Comparison of ENCODE assay signal across 16 cellular contexts in genomic region chr12:50633950-50634349, GRCh38.
A peak's percentile ranks its signal among the peaks of the same experiment; 100 is the strongest.
DNase-seq lines count a peak whose midpoint lies in the region; ATAC-seq and TF ChIP-seq lines count a peak whose summit lies in the region.
"Had no signal": no experiment of that assay in that cellular context is flagged by ENCODE, and none has a peak within 500 bp of the region (broad histone marks: within the 10 kb centered on the region; RNA-seq: fewer than 3 reads in every experiment).

No MANE protein-coding gene starts in this region.

- no peak overlapping the region for H2AK5ac ChIP-seq in mesendoderm (ENCODE audit: low read length)

- H3K23ac ChIP-seq in mesendoderm (ENCODE audit: low read length), result no peak overlapping the region

- no peak for TF ChIP-seq CTCF in Caco-2 (IDR thresholded peaks at IDR 0.05; ENCODE audit: insufficient read depth in 1 of 2, low read depth in 1 of 2, low read length in 1 of 2, severe bottlenecking in 1 of 2, unreplicated experiment in 1 of 2)

- peak overlapping the region; percentile 74 for H3K27ac Mint-ChIP-seq in Caco-2 (ENCODE audit: unreplicated experiment)
- peak overlapping the region; percentile 56 for H3K27ac Mint-ChIP-seq in dendritic cell treated with granulocyte-macrophage colony-stimulating factor and Interleukin-4, amounts not matched to agents 40 ng/mL and 50 ng/mL, for 4 days
- peak overlapping the region in 5 of 9 donors; percentile 28 to 83 (median 68) for H3K27ac Mint-ChIP-seq in naive thymus-derived CD4-positive, alpha-beta T cell
- H3K27ac Mint-ChIP-seq: immature natural killer cell had no signal

- WGBS in mesendoderm (ENCODE audit: extremely low coverage, insufficient coverage, low lambda C conversion rate), result no CpG with 5 or more reads among the region's 6 CpGs

- H3K56ac ChIP-seq in mesendoderm (ENCODE audit: low read length), result no peak overlapping the region

- ATAC-seq in naive thymus-derived CD4-positive, alpha-beta T cell, result no peak
- ATAC-seq: Panc1 had no signal

- no peak overlapping the region for H3K18ac ChIP-seq in mesendoderm (ENCODE audit: low read length)

- peaks cover 33% of the 10 kb centered on the region for H3K36me3 Mint-ChIP-seq in Caco-2 (ENCODE audit: insufficient read depth, unreplicated experiment)
- H3K36me3 Mint-ChIP-seq in dendritic cell treated with granulocyte-macrophage colony-stimulating factor and Interleukin-4, amounts not matched to agents 40 ng/mL and 50 ng/mL, for 4 days (ENCODE audit: low read depth), result peaks cover 64% of the 10 kb centered on the region
- peaks cover 4 to 28% (median 17%) of the 10 kb centered on the region in 5 donors for H3K36me3 Mint-ChIP-seq in naive thymus-derived CD4-positive, alpha-beta T cell

- no peak overlapping the region for H3K4me3 Mint-ChIP-seq in Caco-2 (ENCODE audit: unreplicated experiment)
- H3K4me3 Mint-ChIP-seq in dendritic cell treated with granulocyte-macrophage colony-stimulating factor and Interleukin-4, amounts not matched to agents 40 ng/mL and 50 ng/mL, for 4 days, result no peak overlapping the region
- H3K4me3 Mint-ChIP-seq in naive thymus-derived CD4-positive, alpha-beta T cell, result no peak overlapping the region
- H3K4me3 Mint-ChIP-seq: immature natural killer cell had no signal

- peaks cover 10% of the 10 kb centered on the region for H3K9me3 Mint-ChIP-seq in Caco-2 (ENCODE audit: unreplicated experiment)
- H3K9me3 Mint-ChIP-seq in dendritic cell treated with granulocyte-macrophage colony-stimulating factor and Interleukin-4, amounts not matched to agents 40 ng/mL and 50 ng/mL, for 4 days, result no peaks in the 10 kb centered on the region
- no peaks in the 10 kb centered on the region for H3K9me3 Mint-ChIP-seq in naive thymus-derived CD4-positive, alpha-beta T cell
- H3K9me3 Mint-ChIP-seq: immature natural killer cell had no signal

- no peak overlapping the region for H2BK15ac ChIP-seq in mesendoderm (replicated peaks; ENCODE audit: low read depth)

- H2BK5ac ChIP-seq in mesendoderm (ENCODE audit: low read length), result no peak overlapping the region

- DNase-seq in Caco-2, result no peak
- no peak for DNase-seq in naive thymus-derived CD4-positive, alpha-beta T cell
- no peak for DNase-seq in DMS153 (lab: John Stamatoyannopoulos, UW)
- DNase-seq in mucosa of gallbladder (ENCODE audit: low spot score), result no peak
- no peak for DNase-seq in mesendoderm
- DNase-seq: cerebellar nuclear complex, glutamatergic neuron, immature natural killer cell, NCI-H2081 treated with DMSO at 0.1 percent for 48 hours, ovary, spleen, stomach had no signal

- H3K4me1 ChIP-seq in Caco-2 (peaks cover 49% of the 10 kb centered on the region), HUES6 (ENCODE audit: control insufficient read depth, insufficient read depth, low read length) (peaks cover 4% of the 10 kb centered on the region; the same call in 1 of the 2 replicates), mesendoderm (ENCODE audit: control insufficient read depth, low read depth, low read length) (no peaks in the 10 kb centered on the region)
- peaks cover 0 to 12% of the 10 kb centered on the region in 2 donors for H3K4me1 ChIP-seq in naive thymus-derived CD4-positive, alpha-beta T cell (ENCODE audit: control insufficient read depth in 2 of 2, insufficient read depth in 2 of 2, low read length in 2 of 2)

- BruUV-seq in Caco-2 (replicated peaks; lab: Mats Ljungman, UMichigan), result no TSS peak

- CTCF ChIA-PET in Caco-2 (lab: Charles Lee), result interaction anchor here (0.6 to 0.7 kb wide), 2 partner anchors 72 to 126 kb away, joined by 4 read pairs; no protein-coding TSS in a partner anchor
- CTCF ChIA-PET in naive thymus-derived CD4-positive, alpha-beta T cell (lab: Charles Lee), result interaction anchor here (0.7 to 1.6 kb wide), 2 partner anchors 10 to 130 kb away, joined by 3 to 11 read pairs; partner anchors contain the start of gene DIP2B

- no peak overlapping the region for H2BK120ac ChIP-seq in mesendoderm (ENCODE audit: low read depth, low read length)

- peaks cover 51% of the 10 kb centered on the region for H3K4me1 Mint-ChIP-seq in Caco-2 (ENCODE audit: low read depth, unreplicated experiment)
- H3K4me1 Mint-ChIP-seq in dendritic cell treated with granulocyte-macrophage colony-stimulating factor and Interleukin-4, amounts not matched to agents 40 ng/mL and 50 ng/mL, for 4 days (ENCODE audit: low read depth), result peaks cover 56% of the 10 kb centered on the region
- H3K4me1 Mint-ChIP-seq in naive thymus-derived CD4-positive, alpha-beta T cell, result peaks cover 28 to 55% (median 38%) of the 10 kb centered on the region in 7 donors

- H3K9ac ChIP-seq in HUES6 (ENCODE audit: low read length) (no peak overlapping the region), mesendoderm (ENCODE audit: low read length) (no peak overlapping the region)

- H3K27me3 ChIP-seq in Caco-2 (replicated peaks; ENCODE audit: control insufficient read depth, insufficient read depth, low read length), result no peaks in the 10 kb centered on the region
- H3K27me3 ChIP-seq in HUES6 (ENCODE audit: control insufficient read depth, insufficient read depth, low read length), result no peaks in the 10 kb centered on the region
- no peaks in the 10 kb centered on the region for H3K27me3 ChIP-seq in naive thymus-derived CD4-positive, alpha-beta T cell (ENCODE audit: control insufficient read depth in 2 of 2, insufficient read depth in 2 of 2, low read length in 2 of 2)
- no peaks in the 10 kb centered on the region for H3K27me3 ChIP-seq in mesendoderm (ENCODE audit: insufficient read depth, low read length, poor library complexity)
- H3K27me3 ChIP-seq: ovary, spleen, stomach had no signal

- H3K27ac ChIP-seq in HUES6 (ENCODE audit: low read depth, low read length) (0 out of 2 replicates have a peak overlapping the region, but pooled peaks have one; percentile 14), mesendoderm (ENCODE audit: low read depth, low read length) (no peak overlapping the region)
- H3K27ac ChIP-seq in naive thymus-derived CD4-positive, alpha-beta T cell (ENCODE audit: low read depth, low read length), result no peak overlapping the region
- H3K27ac ChIP-seq: C4-2B, ovary had no signal

- H3K9me3 ChIP-seq in Caco-2 (no peaks in the 10 kb centered on the region), HUES6 (ENCODE audit: control insufficient read depth, insufficient read depth, low read depth, low read length) (no peaks in the 10 kb centered on the region)
- no peaks in the 10 kb centered on the region for H3K9me3 ChIP-seq in naive thymus-derived CD4-positive, alpha-beta T cell (ENCODE audit: control insufficient read depth in 2 of 3, low read length in 3 of 3)
- H3K9me3 ChIP-seq: ovary, spleen, stomach had no signal

- no peak overlapping the region for H3K4me2 ChIP-seq in mesendoderm (ENCODE audit: low read length)

- no peaks in the 10 kb centered on the region for H3K79me2 ChIP-seq in mesendoderm (ENCODE audit: control insufficient read depth, insufficient read depth, low read length)

- H3K79me1 ChIP-seq in mesendoderm (ENCODE audit: low read length), result no peaks in the 10 kb centered on the region

- H3K4me3 ChIP-seq in Caco-2 (ENCODE audit: low read depth, low read length) (no peak overlapping the region), HUES6 (ENCODE audit: low read depth, low read length) (no peak overlapping the region), mesendoderm (ENCODE audit: low read length) (no peak overlapping the region)
- H3K4me3 ChIP-seq in naive thymus-derived CD4-positive, alpha-beta T cell (ENCODE audit: low read length), result no peak overlapping the region
- H3K4me3 ChIP-seq: ovary, spleen, stomach had no signal

- intact Hi-C loops in Caco-2 (cut with micrococcal nuclease; ENCODE audit: unreplicated experiment), result loop anchor here (1.0 to 2.0 kb wide), 2 partner anchors 15 to 85 kb away; no protein-coding TSS in a partner anchor
- intact Hi-C loops in dendritic cell treated with granulocyte-macrophage colony-stimulating factor and Interleukin-4, amounts not matched to agents 40 ng/mL and 50 ng/mL, for 4 days (cut with micrococcal nuclease), result no loop called here
- intact Hi-C loops in naive thymus-derived CD4-positive, alpha-beta T cell (cut with micrococcal nuclease), result loop anchor here in 1 of 2 donors (1.0 kb wide), 1 partner anchor 10 kb away; no protein-coding TSS in a partner anchor

- POLR2A ChIA-PET in Caco-2 (lab: Charles Lee), result no interaction called here
- POLR2A ChIA-PET in naive thymus-derived CD4-positive, alpha-beta T cell (lab: Charles Lee), result interaction anchor here (1.6 kb wide), 1 partner anchor 125 kb away, joined by 3 read pairs; no protein-coding TSS in a partner anchor

- peaks cover 3% of the 10 kb centered on the region; the same call in 1 of the 2 replicates for H3K36me3 ChIP-seq in Caco-2 (ENCODE audit: control insufficient read depth, insufficient read depth, low read length)
- H3K36me3 ChIP-seq in HUES6 (ENCODE audit: control insufficient read depth, insufficient read depth, low read length), result no peaks in the 10 kb centered on the region
- peaks cover 0 to 7% (median 0%) of the 10 kb centered on the region in 3 experiments for H3K36me3 ChIP-seq in naive thymus-derived CD4-positive, alpha-beta T cell (ENCODE audit: control insufficient read depth in 2 of 3, insufficient read depth in 3 of 3, low read length in 3 of 3)
- H3K36me3 ChIP-seq in mesendoderm (ENCODE audit: control insufficient read depth, insufficient read depth, low read length), result no peaks in the 10 kb centered on the region
- H3K36me3 ChIP-seq: ovary had no signal

- no peak overlapping the region for H4K8ac ChIP-seq in mesendoderm (ENCODE audit: low read depth, low read length)

- no peaks in the 10 kb centered on the region for H3K27me3 Mint-ChIP-seq in Caco-2 (ENCODE audit: insufficient read depth, unreplicated experiment)
- no peaks in the 10 kb centered on the region for H3K27me3 Mint-ChIP-seq in dendritic cell treated with granulocyte-macrophage colony-stimulating factor and Interleukin-4, amounts not matched to agents 40 ng/mL and 50 ng/mL, for 4 days
- H3K27me3 Mint-ChIP-seq in naive thymus-derived CD4-positive, alpha-beta T cell, result no peaks in the 10 kb centered on the region

- H3K4ac ChIP-seq in mesendoderm (ENCODE audit: low read depth, low read length), result no peak overlapping the region

- H4K5ac ChIP-seq in mesendoderm (ENCODE audit: low read length), result no peak overlapping the region
